In genomic region chr7:1525409-1525808, GRCh38 we compare ENCODE assay signal across 1 cellular context.
TF ChIP-seq lines count a peak whose summit lies in the region.

No MANE protein-coding gene starts in this region.

TF ChIP-seq in HepG2, 621 proteins besides CTCF, POLR2A, EP300 and RAD21:
- TF ChIP-seq PHB2 (IDR thresholded peaks at IDR 0.05; ENCODE audit: partially characterized antibody) (no peak), ZMYM3 (CRISPR knock-in tag; IDR thresholded peaks at IDR 0.05) (0 out of 2 replicates have a peak, but pooled peaks have one; percentile 23)
